Comparison of ENCODE assay signal across 7 cellular contexts in genomic region chr11:58958500-58958899, GRCh38. TPM values are rescaled to one million over a fixed set of nuclear protein-coding genes. Genes with fewer than 3 reads are reported as not detected.
A peak's percentile ranks its signal among the peaks of the same experiment; 100 is the strongest.
DNase-seq lines count a peak whose midpoint lies in the region; ATAC-seq and TF ChIP-seq lines count a peak whose summit lies in the region.

No MANE protein-coding gene starts in this region.

- H3K9me3 Mint-ChIP-seq in HFFc6: no peaks in the 10 kb centered on the region

- TF ChIP-seq CTCF in GM12873 (IDR thresholded peaks at IDR 0.05; ENCODE audit: insufficient read depth, low read depth, low read length, missing control alignments): peak; percentile 62
- TF ChIP-seq CTCF in HFFc6 (IDR thresholded peaks at IDR 0.05): peak; percentile 76

- H3K4me1 Mint-ChIP-seq in HFFc6 (ENCODE audit: low read depth): peaks cover 5% of the 10 kb centered on the region; the same call in 1 of the 2 replicates

- ATAC-seq in SK-N-SH treated with all-trans-retinoic acid at 6 μM for 48 hours (0 out of 3 replicates have a peak, but pooled peaks have one; percentile 43), GM19452 (IDR thresholded peaks at IDR 0.05; ENCODE audit: unreplicated experiment) (no peak)

- H3K36me3 Mint-ChIP-seq in HFFc6 (ENCODE audit: low read depth): no peaks in the 10 kb centered on the region

- no peak overlapping the region for H3K4me3 Mint-ChIP-seq in HFFc6

- H3K27me3 Mint-ChIP-seq in HFFc6 (ENCODE audit: insufficient read depth): peaks cover 12% of the 10 kb centered on the region

- DNase-seq in HFFc6 (no peak), erythroblast (lab: John Stamatoyannopoulos, UW) (peak; percentile 49 to 67), GF-D8 (lab: John Stamatoyannopoulos, UW) (no peak)
- DNase-seq in stimulated activated CD4-positive, alpha-beta T cell treated with anti-CD3 and anti-CD28 coated beads, Interleukin-15, amount 100 ng/mL, for 48 hours (ENCODE audit: low read depth in 2 of 2): peak; percentile 14

- TF ChIP-seq POLR2A in erythroblast (IDR thresholded peaks at IDR 0.05; ENCODE audit: low read length): no peak

- H3K27ac Mint-ChIP-seq in HFFc6: no peak overlapping the region

TF ChIP-seq in SK-N-SH treated with all-trans-retinoic acid at 6 μM for 48 hours, 23 proteins besides CTCF, POLR2A, EP300 and RAD21:
- TF ChIP-seq RARB (CRISPR knock-in tag; IDR thresholded peaks at IDR 0.05) (no peak), SNAI2 (CRISPR knock-in tag; IDR thresholded peaks at IDR 0.05) (no peak), ZC3H10 (CRISPR knock-in tag; IDR thresholded peaks at IDR 0.05) (no peak), ZNF565 (CRISPR knock-in tag; conservative IDR thresholded peaks at IDR 0.05; ENCODE audit: low read depth) (no peak), ISL1 (CRISPR knock-in tag; IDR thresholded peaks at IDR 0.05) (no peak), TOX (CRISPR knock-in tag; IDR thresholded peaks at IDR 0.05; ENCODE audit: borderline replicate concordance) (no peak), TSHZ2 (CRISPR knock-in tag; IDR thresholded peaks at IDR 0.05) (no peak), OSR1 (CRISPR knock-in tag; IDR thresholded peaks at IDR 0.05) (no peak), ZNF8 (CRISPR knock-in tag; IDR thresholded peaks at IDR 0.05) (no peak), GLIS3 (CRISPR knock-in tag; IDR thresholded peaks at IDR 0.05) (no peak)
- TF ChIP-seq, protein P1, sequence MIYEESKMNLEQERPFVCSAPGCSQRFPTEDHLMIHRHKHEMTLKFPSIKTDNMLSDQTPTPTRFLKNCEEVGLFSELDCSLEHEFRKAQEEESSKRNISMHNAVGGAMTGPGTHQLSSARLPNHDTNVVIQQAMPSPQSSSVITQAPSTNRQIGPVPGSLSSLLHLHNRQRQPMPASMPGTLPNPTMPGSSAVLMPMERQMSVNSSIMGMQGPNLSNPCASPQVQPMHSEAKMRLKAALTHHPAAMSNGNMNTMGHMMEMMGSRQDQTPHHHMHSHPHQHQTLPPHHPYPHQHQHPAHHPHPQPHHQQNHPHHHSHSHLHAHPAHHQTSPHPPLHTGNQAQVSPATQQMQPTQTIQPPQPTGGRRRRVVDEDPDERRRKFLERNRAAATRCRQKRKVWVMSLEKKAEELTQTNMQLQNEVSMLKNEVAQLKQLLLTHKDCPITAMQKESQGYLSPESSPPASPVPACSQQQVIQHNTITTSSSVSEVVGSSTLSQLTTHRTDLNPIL (CRISPR knock-in tag; IDR thresholded peaks at IDR 0.05; ENCODE audit: low read depth): no peak

RNA-seq across cellular contexts. Expression of gene GLYATL1, which starts 19.2 kb away (rescaled TPM):
- under 1 TPM in 4 of 6 experiments, not detected in 2; 0.14 to 0.33 (median 0.23) TPM for total RNA-seq in HFFc6 (2021; fragmentation: NEBNext Ultra II Directional; extraction: Animal tissue kit (Norgen Biotek cat#: 25700))

Comparison
In these comparisons a context has a peak if more than half of its experiments do, and no peak if none do; other contexts are left out.
1. DNase-seq: peak in erythroblast (2 of 2) and stimulated activated CD4-positive, alpha-beta T cell treated with anti-CD3 and anti-CD28 coated beads, Interleukin-15, amount 100 ng/mL, for 48 hours (2 of 2); none in HFFc6 (single experiment) and GF-D8 (single experiment).